Comparison of ENCODE assay signal across 21 cellular contexts in genomic region chr2:52034706-52035105, GRCh38.
DNase-seq lines count a peak whose midpoint lies in the region; ATAC-seq and TF ChIP-seq lines count a peak whose summit lies in the region.
"Had no signal": no experiment of that assay in that cellular context is flagged by ENCODE, and none has a peak within 500 bp of the region (broad histone marks: within the 10 kb centered on the region; RNA-seq: fewer than 3 reads in every experiment).

No MANE protein-coding gene starts in this region.

- 36 to 42% methylated on average over 2 of the region's 2 CpGs for WGBS in upper lobe of left lung, 2 donors

- H3K9me3 ChIP-seq in upper lobe of left lung: no peaks in the 10 kb centered on the region
- H3K9me3 ChIP-seq: thoracic aorta had no signal

- no peaks in the 10 kb centered on the region for H3K4me1 ChIP-seq in upper lobe of left lung

- no peaks in the 10 kb centered on the region for H3K36me3 ChIP-seq in upper lobe of left lung
- H3K36me3 ChIP-seq: thoracic aorta had no signal

- TF ChIP-seq CTCF in upper lobe of left lung (IDR thresholded peaks at IDR 0.05): no peak

- no peaks in the 10 kb centered on the region for H3K27me3 ChIP-seq in upper lobe of left lung

- peak; percentile 9; the same call in 1 of the 2 replicates for TF ChIP-seq RAD21 in Ishikawa (IDR thresholded peaks at IDR 0.05; ENCODE audit: low read depth)

- TF ChIP-seq EP300 in Ishikawa (IDR thresholded peaks at IDR 0.05; ENCODE audit: borderline replicate concordance): no peak
- TF ChIP-seq EP300 in upper lobe of left lung (IDR thresholded peaks at IDR 0.05): no peak

- no peak overlapping the region for H3K4me3 ChIP-seq in upper lobe of left lung
- H3K4me3 ChIP-seq: thoracic aorta had no signal

- no peak overlapping the region for H3K27ac ChIP-seq in upper lobe of left lung
- H3K27ac ChIP-seq: 22Rv1, thoracic aorta had no signal

- DNase-seq in DMS153 (lab: John Stamatoyannopoulos, UW) (peak; percentile 8), DMS153 treated with DMSO at 0.1 percent for 48 hours (lab: John Stamatoyannopoulos, UW; ENCODE audit: unreplicated experiment) (no peak), SHP77 treated with DMSO at 0.1 percent for 48 hours (lab: John Stamatoyannopoulos, UW) (peak; percentile 60), iris pigment epithelial cell (ENCODE audit: low read depth) (peak; percentile 9), kidney tubule cell (ENCODE audit: low spot score) (no peak), upper lobe of left lung (no peak)
- DNase-seq: activated CD4-positive, alpha-beta memory T cell treated with anti-CD3 and anti-CD28 coated beads, Interleukin-2, amount 10 ng/mL, durations not matched to agents 7 days and 5 days; activated naive CD4-positive, alpha-beta T cell treated with anti-CD3 and anti-CD28 coated beads, Interleukin-2, amount 10 ng/mL, durations not matched to agents 7 days and 5 days; activated T-cell treated with anti-CD3 and anti-CD28 coated beads, Interleukin-2, amount 50 U/mL, for 1 hour; Calu3; NCI-H1694; NCI-H82; nucleus accumbens; right cardiac atrium; stimulated activated CD4-positive, alpha-beta T cell treated with anti-CD3 and anti-CD28 coated beads, Interleukin-15, amount 100 ng/mL, for 24 hours; T-cell had no signal

- no peak for ATAC-seq in HG02970 (IDR thresholded peaks at IDR 0.05; ENCODE audit: low FRiP score, unreplicated experiment)
- no peak for ATAC-seq in upper lobe of left lung (ENCODE audit: low FRiP score in 2 of 2)
- ATAC-seq: right cardiac atrium; stimulated activated effector memory CD8-positive, alpha-beta T cell treated with anti-CD3 and anti-CD28 coated beads, Interleukin-12 subunit alpha, Interleukin-12 subunit beta, amount 100 ng/mL, for 72 hours; T-cell had no signal

- no peak for TF ChIP-seq POLR2A in upper lobe of left lung (IDR thresholded peaks at IDR 0.05)

TF ChIP-seq in Ishikawa, 13 proteins besides CTCF, POLR2A, EP300 and RAD21:
- TF ChIP-seq CEBPB (IDR thresholded peaks at IDR 0.05) (no peak), ZBTB7A (IDR thresholded peaks at IDR 0.05; ENCODE audit: low read depth) (no peak), YY1 (IDR thresholded peaks at IDR 0.05; ENCODE audit: low read depth) (no peak), TCF12 (IDR thresholded peaks at IDR 0.05; ENCODE audit: low read depth) (no peak), TEAD4 (IDR thresholded peaks at IDR 0.05) (no peak), EGR1 (IDR thresholded peaks at IDR 0.05) (no peak), FOXM1 (IDR thresholded peaks at IDR 0.05; ENCODE audit: borderline replicate concordance, low read depth) (no peak), NFIC (IDR thresholded peaks at IDR 0.05) (no peak), CREB1 (IDR thresholded peaks at IDR 0.05; ENCODE audit: low read depth) (no peak), USF1 (IDR thresholded peaks at IDR 0.05) (no peak), TAF1 (IDR thresholded peaks at IDR 0.05; ENCODE audit: low read depth) (no peak)
- TF ChIP-seq, protein P1, sequence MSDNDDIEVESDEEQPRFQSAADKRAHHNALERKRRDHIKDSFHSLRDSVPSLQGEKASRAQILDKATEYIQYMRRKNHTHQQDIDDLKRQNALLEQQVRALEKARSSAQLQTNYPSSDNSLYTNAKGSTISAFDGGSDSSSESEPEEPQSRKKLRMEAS (IDR thresholded peaks at IDR 0.05): no peak
- TF ChIP-seq, protein P2, sequence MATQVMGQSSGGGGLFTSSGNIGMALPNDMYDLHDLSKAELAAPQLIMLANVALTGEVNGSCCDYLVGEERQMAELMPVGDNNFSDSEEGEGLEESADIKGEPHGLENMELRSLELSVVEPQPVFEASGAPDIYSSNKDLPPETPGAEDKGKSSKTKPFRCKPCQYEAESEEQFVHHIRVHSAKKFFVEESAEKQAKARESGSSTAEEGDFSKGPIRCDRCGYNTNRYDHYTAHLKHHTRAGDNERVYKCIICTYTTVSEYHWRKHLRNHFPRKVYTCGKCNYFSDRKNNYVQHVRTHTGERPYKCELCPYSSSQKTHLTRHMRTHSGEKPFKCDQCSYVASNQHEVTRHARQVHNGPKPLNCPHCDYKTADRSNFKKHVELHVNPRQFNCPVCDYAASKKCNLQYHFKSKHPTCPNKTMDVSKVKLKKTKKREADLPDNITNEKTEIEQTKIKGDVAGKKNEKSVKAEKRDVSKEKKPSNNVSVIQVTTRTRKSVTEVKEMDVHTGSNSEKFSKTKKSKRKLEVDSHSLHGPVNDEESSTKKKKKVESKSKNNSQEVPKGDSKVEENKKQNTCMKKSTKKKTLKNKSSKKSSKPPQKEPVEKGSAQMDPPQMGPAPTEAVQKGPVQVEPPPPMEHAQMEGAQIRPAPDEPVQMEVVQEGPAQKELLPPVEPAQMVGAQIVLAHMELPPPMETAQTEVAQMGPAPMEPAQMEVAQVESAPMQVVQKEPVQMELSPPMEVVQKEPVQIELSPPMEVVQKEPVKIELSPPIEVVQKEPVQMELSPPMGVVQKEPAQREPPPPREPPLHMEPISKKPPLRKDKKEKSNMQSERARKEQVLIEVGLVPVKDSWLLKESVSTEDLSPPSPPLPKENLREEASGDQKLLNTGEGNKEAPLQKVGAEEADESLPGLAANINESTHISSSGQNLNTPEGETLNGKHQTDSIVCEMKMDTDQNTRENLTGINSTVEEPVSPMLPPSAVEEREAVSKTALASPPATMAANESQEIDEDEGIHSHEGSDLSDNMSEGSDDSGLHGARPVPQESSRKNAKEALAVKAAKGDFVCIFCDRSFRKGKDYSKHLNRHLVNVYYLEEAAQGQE (IDR thresholded peaks at IDR 0.05; ENCODE audit: low read depth): no peak
TF ChIP-seq in Ishikawa: peak in this region for 0.

Comparison
In these comparisons a context has a peak if more than half of its experiments do, and no peak if none do; other contexts are left out.
1. DNase-seq: peak in DMS153 (single experiment), SHP77 treated with DMSO at 0.1 percent for 48 hours (single experiment) and iris pigment epithelial cell (single experiment); none in DMS153 treated with DMSO at 0.1 percent for 48 hours (single experiment), kidney tubule cell (single experiment) and upper lobe of left lung (0 of 2).